In genomic region chr16:57266531-57267268, GRCh38 we compare ENCODE assay signal across 8 cellular contexts. TPM values are rescaled to one million over a fixed set of nuclear protein-coding genes. Genes with fewer than 3 reads are reported as not detected.
DNase-seq lines count a peak whose midpoint lies in the region; ATAC-seq lines count a peak whose summit lies in the region.

No MANE protein-coding gene starts in this region.

- H3K9me3 Mint-ChIP-seq in activated naive CD4-positive, alpha-beta T cell treated with anti-CD3 and anti-CD28 coated beads, Interleukin-2, amount 50 U/mL, for 72 hours, result no peaks in the 10 kb centered on the region

- DNase-seq in stimulated activated CD4-positive, alpha-beta T cell treated with anti-CD3 and anti-CD28 coated beads, Interleukin-2, amount 100 ng/mL, for 24 hours, result peak; percentile 14 to 38
- DNase-seq in stimulated activated CD4-positive, alpha-beta T cell treated with anti-CD3 and anti-CD28 coated beads, Interleukin-12 subunit alpha, Interleukin-12 subunit beta, amount 100 ng/mL, for 4 hours, result no peak
- DNase-seq in activated naive CD4-positive, alpha-beta T cell treated with anti-CD3 and anti-CD28 coated beads, Interleukin-2, amount 50 U/mL, for 72 hours (ENCODE audit: low spot score in 2 of 2), result no peak
- peak; percentile 55 for DNase-seq in kidney glomerular epithelial cell (lab: John Stamatoyannopoulos, UW)
- DNase-seq in HCEC 1CT, result no peak
- no peak for DNase-seq in DMS79 (lab: John Stamatoyannopoulos, UW)

- H3K27ac Mint-ChIP-seq in activated naive CD4-positive, alpha-beta T cell treated with anti-CD3 and anti-CD28 coated beads, Interleukin-2, amount 50 U/mL, for 72 hours, result peak overlapping the region; percentile 60 to 85

- ATAC-seq in activated naive CD4-positive, alpha-beta T cell treated with anti-CD3 and anti-CD28 coated beads, Interleukin-2, amount 50 U/mL, for 72 hours, result peak; percentile 60 to 72
- ATAC-seq in HG03095 (IDR thresholded peaks at IDR 0.05; ENCODE audit: unreplicated experiment) (no peak), HG02759 (IDR thresholded peaks at IDR 0.05; ENCODE audit: unreplicated experiment) (no peak)

- H3K36me3 Mint-ChIP-seq in activated naive CD4-positive, alpha-beta T cell treated with anti-CD3 and anti-CD28 coated beads, Interleukin-2, amount 50 U/mL, for 72 hours, result no peaks in the 10 kb centered on the region

RNA-seq across cellular contexts. Expression of gene PLLP, which starts 17.8 kb away (rescaled TPM):
- under 1 TPM; 0.35 to 0.43 TPM for total RNA-seq in activated naive CD4-positive, alpha-beta T cell treated with anti-CD3 and anti-CD28 coated beads, Interleukin-2, amount 50 U/mL, for 72 hours

RNA-seq across cellular contexts. Expression of gene ARL2BP, which starts 21.6 kb away (rescaled TPM):
- 10 to 100 TPM; 14.7 to 20.7 TPM for total RNA-seq in activated naive CD4-positive, alpha-beta T cell treated with anti-CD3 and anti-CD28 coated beads, Interleukin-2, amount 50 U/mL, for 72 hours

Comparison
In these comparisons a context has a peak if more than half of its experiments do, and no peak if none do; other contexts are left out.
1. DNase-seq: peak in stimulated activated CD4-positive, alpha-beta T cell treated with anti-CD3 and anti-CD28 coated beads, Interleukin-2, amount 100 ng/mL, for 24 hours (2 of 2) and kidney glomerular epithelial cell (single experiment); none in stimulated activated CD4-positive, alpha-beta T cell treated with anti-CD3 and anti-CD28 coated beads, Interleukin-12 subunit alpha, Interleukin-12 subunit beta, amount 100 ng/mL, for 4 hours (single experiment), activated naive CD4-positive, alpha-beta T cell treated with anti-CD3 and anti-CD28 coated beads, Interleukin-2, amount 50 U/mL, for 72 hours (0 of 2), HCEC 1CT (single experiment) and DMS79 (single experiment).
2. ATAC-seq: peak in activated naive CD4-positive, alpha-beta T cell treated with anti-CD3 and anti-CD28 coated beads, Interleukin-2, amount 50 U/mL, for 72 hours (2 of 2); none in HG03095 (single experiment) and HG02759 (single experiment).